Comparison of ENCODE assay signal across 8 cellular contexts in genomic region chr22:36331912-36332622, GRCh38. TPM values are rescaled to one million over a fixed set of nuclear protein-coding genes. Genes with fewer than 3 reads are reported as not detected.
DNase-seq lines count a peak whose midpoint lies in the region; ATAC-seq and TF ChIP-seq lines count a peak whose summit lies in the region.

No MANE protein-coding gene starts in this region.

- intact Hi-C loops in PC-3 (cut with micrococcal nuclease) (loop anchor here (2.0 kb wide), 1 partner anchor 55 kb away; the partner anchor contains the start of gene MYH9), left cardiac atrium (cut with DNase I) (loop anchor here (5.0 kb wide), 2 partner anchors 35 to 55 kb away; partner anchors contain the start of gene MYH9 (in 1 of the 2)), sigmoid colon (cut with DNase I) (no loop called here)

- no peaks in the 10 kb centered on the region for H3K9me3 Mint-ChIP-seq in activated naive CD4-positive, alpha-beta T cell treated with anti-CD3 and anti-CD28 coated beads, Interleukin-2, amount 50 U/mL, for 24 hours

- peaks cover 56% of the 10 kb centered on the region for H3K36me3 ChIP-seq in PC-3 (ENCODE audit: low read depth, low read length)
- H3K36me3 ChIP-seq in sigmoid colon, result peaks cover 0 to 32% (median 18%) of the 10 kb centered on the region in 4 donors

- peaks cover 95% of the 10 kb centered on the region for H3K79me2 ChIP-seq in PC-3 (ENCODE audit: low read length)

- POLR2A ChIA-PET in PC-3 (lab: Charles Lee; ENCODE audit: unreplicated experiment), result interaction anchor here (1.0 kb wide), 1 partner anchor 20 kb away, joined by 3 read pairs; no protein-coding TSS in a partner anchor

- no peaks in the 10 kb centered on the region for H3K27me3 Mint-ChIP-seq in activated naive CD4-positive, alpha-beta T cell treated with anti-CD3 and anti-CD28 coated beads, Interleukin-2, amount 50 U/mL, for 24 hours

- H2AFZ ChIP-seq in PC-3 (ENCODE audit: low read length), result no peak overlapping the region

- DNase-seq in AML-193 (lab: John Stamatoyannopoulos, UW) (peak; percentile 13 to 27), PC-3 (peak; percentile 68), left cardiac atrium (peak; percentile 85), sigmoid colon (peak; percentile 91)

- no peaks in the 10 kb centered on the region for H3K9me2 ChIP-seq in PC-3 (replicated peaks; ENCODE audit: low read length)

- WGBS in sigmoid colon, 2 donors, result 26 to 39% methylated on average over 15 of the region's 15 CpGs

- H3K4me3 Mint-ChIP-seq in activated naive CD4-positive, alpha-beta T cell treated with anti-CD3 and anti-CD28 coated beads, Interleukin-2, amount 50 U/mL, for 24 hours, result peak overlapping the region; percentile 86

- peak overlapping the region; percentile 68 for H3K9ac ChIP-seq in PC-3 (ENCODE audit: low read length)

- peaks cover 25% of the 10 kb centered on the region for H3K36me3 Mint-ChIP-seq in activated naive CD4-positive, alpha-beta T cell treated with anti-CD3 and anti-CD28 coated beads, Interleukin-2, amount 50 U/mL, for 24 hours

- H3K27ac ChIP-seq in PC-3 (ENCODE audit: low read length) (peak overlapping the region; percentile 97), sigmoid colon (peak overlapping the region; percentile 96 to 100 (median 99))

- no peak for TF ChIP-seq CTCF in PC-3 (conservative IDR thresholded peaks at IDR 0.05; ENCODE audit: low read depth, low read length)
- no peak for TF ChIP-seq CTCF in sigmoid colon (IDR thresholded peaks at IDR 0.05)

- H3K27ac Mint-ChIP-seq in activated naive CD4-positive, alpha-beta T cell treated with anti-CD3 and anti-CD28 coated beads, Interleukin-2, amount 50 U/mL, for 24 hours, result peak overlapping the region; percentile 99

- CTCF ChIA-PET in PC-3 (lab: Charles Lee), result no interaction called here

- H3K4me1 ChIP-seq in PC-3 (ENCODE audit: insufficient read depth, low read length) (peaks cover 78% of the 10 kb centered on the region), sigmoid colon (peaks cover 4 to 100% (median 100%) of the 10 kb centered on the region in 4 donors)

- H3K4me3 ChIP-seq in PC-3 (ENCODE audit: low read length) (peak overlapping the region; percentile 33; the same call in 1 of the 2 replicates), sigmoid colon (peak overlapping the region in 1 of 4 donors; percentile 18)

- H3K27me3 ChIP-seq in PC-3 (ENCODE audit: low read length), result no peaks in the 10 kb centered on the region
- H3K27me3 ChIP-seq in sigmoid colon, result no peaks in the 10 kb centered on the region

- peaks cover 23% of the 10 kb centered on the region for H3F3A ChIP-seq in PC-3 (ENCODE audit: low read length, unreplicated experiment)

- TF ChIP-seq POLR2A in sigmoid colon (IDR thresholded peaks at IDR 0.05), result no peak

- peaks cover 99% of the 10 kb centered on the region for H3K4me1 Mint-ChIP-seq in activated naive CD4-positive, alpha-beta T cell treated with anti-CD3 and anti-CD28 coated beads, Interleukin-2, amount 50 U/mL, for 24 hours

- H4K20me1 ChIP-seq in PC-3 (ENCODE audit: low read length), result peaks cover 12% of the 10 kb centered on the region; the same call in 1 of the 2 replicates

- BruUV-seq in PC-3 (replicated peaks; lab: Mats Ljungman, UMichigan), result TSS peak; percentile 56

- H3K9me3 ChIP-seq in PC-3 (ENCODE audit: low read length) (no peaks in the 10 kb centered on the region), sigmoid colon (no peaks in the 10 kb centered on the region)

- peak overlapping the region; percentile 83 for H3K4me2 ChIP-seq in PC-3 (ENCODE audit: low read length)

- ATAC-seq in GM21825 (IDR thresholded peaks at IDR 0.05; ENCODE audit: unreplicated experiment), result peak; percentile 6
- peak; percentile 2 for ATAC-seq in PC-3
- ATAC-seq in left cardiac atrium, result peak; percentile 16 to 29
- no peak for ATAC-seq in GM19035 (IDR thresholded peaks at IDR 0.05; ENCODE audit: unreplicated experiment)
- ATAC-seq in HG03039 (IDR thresholded peaks at IDR 0.05; ENCODE audit: unreplicated experiment), result no peak

- no peak for TF ChIP-seq EP300 in sigmoid colon (IDR thresholded peaks at IDR 0.05)

RNA-seq across cellular contexts. Expression of gene MYH9, which starts 55.7 kb away (rescaled TPM):
- total RNA-seq in PC-3 (2014; rRNA removed) (357 and 546 TPM in 2 replicates), left cardiac atrium (100 to 1,000 TPM; 225 to 367 TPM), sigmoid colon (100 to 1,000 TPM; 147 to 273 (median 184) TPM)
- 100 to 1,000 TPM in 1 of 3 donors, 10 to 100 TPM in 2; 63.7 to 307 (median 88.3) TPM for polyA plus RNA-seq in sigmoid colon

Comparison
In these comparisons a context has a peak if more than half of its experiments do, and no peak if none do; other contexts are left out.
1. DNase-seq: peak in every context shown above with its lines; median percentile 91 in sigmoid colon; 85 in left cardiac atrium; 68 in PC-3; 20 in AML-193.
2. ATAC-seq: peak in GM21825 (single experiment), PC-3 (single experiment) and left cardiac atrium (2 of 2); none in GM19035 (single experiment) and HG03039 (single experiment).